38 cellular contexts compared by ENCODE assay signal in the genomic region with DNA sequence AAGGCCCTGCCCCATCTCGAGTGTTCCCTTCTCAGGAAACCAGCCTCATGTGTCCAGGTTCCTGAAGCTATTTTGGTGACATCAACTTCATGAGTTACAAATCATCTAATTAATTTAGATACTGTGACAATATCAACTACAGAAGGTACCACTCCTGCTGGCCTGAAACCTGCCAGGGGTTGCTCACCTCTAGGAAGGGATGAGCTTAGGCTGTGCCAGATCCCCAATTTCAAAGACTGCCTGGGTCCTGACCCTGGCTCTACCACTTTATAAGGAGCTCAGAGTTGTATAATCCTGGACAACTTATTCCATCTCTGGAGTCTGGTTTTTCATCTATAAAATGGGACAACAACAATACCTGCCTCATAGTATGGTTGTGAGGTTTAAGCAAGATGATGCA. TPM values are rescaled to one million over a fixed set of nuclear protein-coding genes. Genes with fewer than 3 reads are reported as not detected.
"Had no signal": no experiment of that assay in that cellular context is flagged by ENCODE, and none has a peak within 500 bp of the region (broad histone marks: within the 10 kb centered on the region; RNA-seq: fewer than 3 reads in every experiment).

No MANE protein-coding gene starts in this region.

- H3K9me3 ChIP-seq: MG63 had no signal

- H3K36me3 ChIP-seq: MG63 had no signal

- H3K4me3 ChIP-seq: MG63 had no signal

- H3K27me3 ChIP-seq: MG63 had no signal

- DNase-seq: Karpas-422, Kasumi-1, MG63, MM.1S, MV-4-11, NCI-H1048, NCI-H1092, NCI-H1092 treated with DMSO at 0.1 percent for 48 hours, NCI-H1105, NCI-H1105 treated with DMSO at 0.1 percent for 48 hours, NCI-H1417, NCI-H1417 treated with DMSO at 0.1 percent for 48 hours, NCI-H1436, NCI-H1436 treated with DMSO at 0.1 percent for 48 hours, NCI-H146, NCI-H1694, NCI-H1694 treated with DMSO at 0.1 percent for 48 hours, NCI-H187, NCI-H187 treated with DMSO at 0.1 percent for 48 hours, NCI-H1930, NCI-H2029, NCI-H2029 treated with DMSO at 0.1 percent for 48 hours, NCI-H2081, NCI-H2081 treated with DMSO at 0.1 percent for 48 hours, NCI-H2107, NCI-H2171, NCI-H2171 treated with DMSO at 0.1 percent for 48 hours, NCI-H2227 treated with DMSO at 0.1 percent for 48 hours, NCI-H226, NCI-H345, NCI-H446, NCI-H446 treated with DMSO at 0.1 percent for 48 hours, NCI-H510A had no signal

- H3K27ac ChIP-seq: KMS-11 had no signal

RNA-seq across cellular contexts. Expression of gene C16orf78, which starts 5.2 kb away (rescaled TPM):
- total RNA-seq: LHCN-M2, M059J, MCF 10A, NCI-H460 had no signal
